7 cellular contexts compared by ENCODE assay signal in the genomic region with DNA sequence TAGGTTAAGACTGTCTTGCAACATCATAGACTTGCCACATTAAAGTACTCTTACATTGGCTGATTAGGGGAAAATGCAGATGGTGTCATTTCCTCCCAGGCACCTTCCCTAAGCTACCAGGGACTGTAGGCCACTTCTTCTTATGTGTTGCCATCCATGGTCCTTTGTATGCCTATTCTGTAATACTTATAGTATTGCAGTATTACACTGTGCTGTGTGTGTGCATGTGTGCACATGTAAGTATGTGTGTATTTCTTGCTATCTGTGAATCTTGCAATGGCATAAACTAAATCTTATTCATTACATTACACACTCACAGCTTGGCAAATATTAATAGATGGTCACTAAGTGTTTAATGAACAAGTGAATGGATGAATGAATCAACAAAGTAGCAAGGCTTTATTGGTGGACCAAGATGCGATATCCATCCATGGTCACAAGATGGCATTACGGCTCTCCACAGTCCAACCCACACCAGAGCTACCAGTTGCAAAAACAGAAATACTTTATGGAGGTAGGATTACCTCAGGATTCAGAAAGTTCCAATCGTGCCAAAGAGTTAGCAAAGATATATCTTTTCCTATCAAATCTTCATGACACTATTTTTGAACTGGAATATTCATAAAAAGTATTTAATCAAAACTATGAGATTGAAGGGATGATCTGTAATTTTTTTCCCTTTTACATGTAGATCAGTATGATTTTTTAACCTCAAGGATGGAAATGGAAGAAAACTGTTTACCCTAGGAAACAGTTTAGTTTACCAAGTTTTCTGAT.
DNase-seq lines count a peak whose midpoint lies in the region; ATAC-seq, FAIRE-seq and TF ChIP-seq lines count a peak whose summit lies in the region.

No MANE protein-coding gene starts in this region.

- peak; percentile 70 for TF ChIP-seq RAD21 in Ishikawa (IDR thresholded peaks at IDR 0.05; ENCODE audit: low read depth)

- DNase-seq in GM20000 (ENCODE audit: low spot score): no peak
- peak; percentile 70 for DNase-seq in SK-MEL-5 (ENCODE audit: low read depth, low spot score)
- DNase-seq in effector CD4-positive, alpha-beta T cell: peak; percentile 3
- DNase-seq in midbrain (lab: John Stamatoyannopoulos, UW): peak; percentile 37

- in situ Hi-C loops in SK-MEL-5 (cut with HindIII; ENCODE audit: low pct_unique_long_range_greater_than_20kb, low sequenced_read_pairs): no loop called here

- FAIRE-seq in G401.6 (lab: Jason Lieb, UNC): peak; percentile 52

- TF ChIP-seq CTCF in GM20000 (IDR thresholded peaks at IDR 0.05; ENCODE audit: extremely low read depth, missing control alignments): peak; percentile 49

- TF ChIP-seq EP300 in Ishikawa (IDR thresholded peaks at IDR 0.05; ENCODE audit: borderline replicate concordance): no peak

- no peak for ATAC-seq in GM21825 (IDR thresholded peaks at IDR 0.05; ENCODE audit: unreplicated experiment)

TF ChIP-seq in Ishikawa, 13 proteins besides CTCF, POLR2A, EP300 and RAD21:
- TF ChIP-seq, protein P1, sequence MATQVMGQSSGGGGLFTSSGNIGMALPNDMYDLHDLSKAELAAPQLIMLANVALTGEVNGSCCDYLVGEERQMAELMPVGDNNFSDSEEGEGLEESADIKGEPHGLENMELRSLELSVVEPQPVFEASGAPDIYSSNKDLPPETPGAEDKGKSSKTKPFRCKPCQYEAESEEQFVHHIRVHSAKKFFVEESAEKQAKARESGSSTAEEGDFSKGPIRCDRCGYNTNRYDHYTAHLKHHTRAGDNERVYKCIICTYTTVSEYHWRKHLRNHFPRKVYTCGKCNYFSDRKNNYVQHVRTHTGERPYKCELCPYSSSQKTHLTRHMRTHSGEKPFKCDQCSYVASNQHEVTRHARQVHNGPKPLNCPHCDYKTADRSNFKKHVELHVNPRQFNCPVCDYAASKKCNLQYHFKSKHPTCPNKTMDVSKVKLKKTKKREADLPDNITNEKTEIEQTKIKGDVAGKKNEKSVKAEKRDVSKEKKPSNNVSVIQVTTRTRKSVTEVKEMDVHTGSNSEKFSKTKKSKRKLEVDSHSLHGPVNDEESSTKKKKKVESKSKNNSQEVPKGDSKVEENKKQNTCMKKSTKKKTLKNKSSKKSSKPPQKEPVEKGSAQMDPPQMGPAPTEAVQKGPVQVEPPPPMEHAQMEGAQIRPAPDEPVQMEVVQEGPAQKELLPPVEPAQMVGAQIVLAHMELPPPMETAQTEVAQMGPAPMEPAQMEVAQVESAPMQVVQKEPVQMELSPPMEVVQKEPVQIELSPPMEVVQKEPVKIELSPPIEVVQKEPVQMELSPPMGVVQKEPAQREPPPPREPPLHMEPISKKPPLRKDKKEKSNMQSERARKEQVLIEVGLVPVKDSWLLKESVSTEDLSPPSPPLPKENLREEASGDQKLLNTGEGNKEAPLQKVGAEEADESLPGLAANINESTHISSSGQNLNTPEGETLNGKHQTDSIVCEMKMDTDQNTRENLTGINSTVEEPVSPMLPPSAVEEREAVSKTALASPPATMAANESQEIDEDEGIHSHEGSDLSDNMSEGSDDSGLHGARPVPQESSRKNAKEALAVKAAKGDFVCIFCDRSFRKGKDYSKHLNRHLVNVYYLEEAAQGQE (IDR thresholded peaks at IDR 0.05; ENCODE audit: low read depth): no peak
- TF ChIP-seq YY1 (IDR thresholded peaks at IDR 0.05; ENCODE audit: low read depth) (no peak), TAF1 (IDR thresholded peaks at IDR 0.05; ENCODE audit: low read depth) (no peak), NFIC (IDR thresholded peaks at IDR 0.05) (no peak), CREB1 (IDR thresholded peaks at IDR 0.05; ENCODE audit: low read depth) (no peak), CEBPB (IDR thresholded peaks at IDR 0.05) (no peak), TEAD4 (IDR thresholded peaks at IDR 0.05) (no peak), EGR1 (IDR thresholded peaks at IDR 0.05) (no peak), TCF12 (IDR thresholded peaks at IDR 0.05; ENCODE audit: low read depth) (no peak), ZBTB7A (IDR thresholded peaks at IDR 0.05; ENCODE audit: low read depth) (no peak), FOXM1 (IDR thresholded peaks at IDR 0.05; ENCODE audit: borderline replicate concordance, low read depth) (no peak)
- TF ChIP-seq, protein P2, sequence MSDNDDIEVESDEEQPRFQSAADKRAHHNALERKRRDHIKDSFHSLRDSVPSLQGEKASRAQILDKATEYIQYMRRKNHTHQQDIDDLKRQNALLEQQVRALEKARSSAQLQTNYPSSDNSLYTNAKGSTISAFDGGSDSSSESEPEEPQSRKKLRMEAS (IDR thresholded peaks at IDR 0.05): no peak
- TF ChIP-seq, protein P3, sequence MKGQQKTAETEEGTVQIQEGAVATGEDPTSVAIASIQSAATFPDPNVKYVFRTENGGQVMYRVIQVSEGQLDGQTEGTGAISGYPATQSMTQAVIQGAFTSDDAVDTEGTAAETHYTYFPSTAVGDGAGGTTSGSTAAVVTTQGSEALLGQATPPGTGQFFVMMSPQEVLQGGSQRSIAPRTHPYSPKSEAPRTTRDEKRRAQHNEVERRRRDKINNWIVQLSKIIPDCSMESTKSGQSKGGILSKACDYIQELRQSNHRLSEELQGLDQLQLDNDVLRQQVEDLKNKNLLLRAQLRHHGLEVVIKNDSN (IDR thresholded peaks at IDR 0.05): no peak
